In genomic region chr6:136319732-136320131, GRCh38 we compare ENCODE assay signal across 16 cellular contexts. TPM values are rescaled to one million over a fixed set of nuclear protein-coding genes. Genes with fewer than 3 reads are reported as not detected.
DNase-seq lines count a peak whose midpoint lies in the region; ATAC-seq and TF ChIP-seq lines count a peak whose summit lies in the region.
"Had no signal": no experiment of that assay in that cellular context is flagged by ENCODE, and none has a peak within 500 bp of the region (broad histone marks: within the 10 kb centered on the region; RNA-seq: fewer than 3 reads in every experiment).

No MANE protein-coding gene starts in this region.

- no peak overlapping the region for H3K27ac ChIP-seq in H9 (ENCODE audit: insufficient read length, low read depth, low read length)

- no peaks in the 10 kb centered on the region for H3K4me1 ChIP-seq in H9 (ENCODE audit: insufficient read depth, low read length)

- H3K18ac ChIP-seq in H9 (ENCODE audit: insufficient read length, low read depth, low read length), result no peak overlapping the region

- no peak overlapping the region for H2AFZ ChIP-seq in H9 (ENCODE audit: low read length)

- no peak overlapping the region for H4K91ac ChIP-seq in H9 (ENCODE audit: insufficient read length, low read depth, low read length)

- H4K5ac ChIP-seq in H9 (ENCODE audit: insufficient read length, low read depth, low read length), result no peak overlapping the region

- H3K4me2 ChIP-seq in H9 (ENCODE audit: insufficient read depth, insufficient read length, low read length), result no peak overlapping the region

- H2BK20ac ChIP-seq in H9 (ENCODE audit: low read depth, low read length, poor library complexity, severe bottlenecking), result no peak overlapping the region

- no peak overlapping the region for H4K8ac ChIP-seq in H9 (replicated peaks; ENCODE audit: insufficient read length, low read depth, low read length)

- no peak overlapping the region for H2BK5ac ChIP-seq in H9 (ENCODE audit: insufficient read length, low read length)

- no peaks in the 10 kb centered on the region for H3K27me3 ChIP-seq in H9 (ENCODE audit: insufficient read depth, low read length)

- H3K23me2 ChIP-seq in H9 (ENCODE audit: insufficient read length, low read depth, low read length, poor library complexity, severe bottlenecking), result no peaks in the 10 kb centered on the region

- no peaks in the 10 kb centered on the region for H3K9me3 ChIP-seq in H9 (ENCODE audit: control insufficient read depth, low read depth, low read length)

- no peaks in the 10 kb centered on the region for H3K79me2 ChIP-seq in H9 (ENCODE audit: insufficient read depth, low read length)

- no peak overlapping the region for H3K9ac ChIP-seq in H9 (ENCODE audit: extremely low read depth, insufficient read length, low read length)

- H3K4ac ChIP-seq in H9 (ENCODE audit: low read depth, low read length), result no peak overlapping the region

- H3K4me3 ChIP-seq in choroid plexus epithelial cell (ENCODE audit: low read depth, low read length), result no peak overlapping the region

- ATAC-seq in GM21619 (IDR thresholded peaks at IDR 0.05; ENCODE audit: unreplicated experiment) (no peak), HG02571 (IDR thresholded peaks at IDR 0.05; ENCODE audit: unreplicated experiment) (no peak)
- ATAC-seq: HCT116 had no signal

- CTCF ChIA-PET in activated CD4-positive, alpha-beta T cell treated with anti-CD3 and anti-CD28 coated beads, Interleukin-2, amount 10 ng/mL, durations not matched to agents 7 days and 5 days (lab: Charles Lee), result interaction anchor here (0.7 kb wide), 1 partner anchor 433 kb away, joined by 3 read pairs; no protein-coding TSS in a partner anchor

- no peak for TF ChIP-seq CTCF in choroid plexus epithelial cell (conservative IDR thresholded peaks at IDR 0.05; ENCODE audit: low read depth, low read length)
- TF ChIP-seq CTCF in H9 (conservative IDR thresholded peaks at IDR 0.05), result no peak

- H3T11ph ChIP-seq in H9 (ENCODE audit: low read length), result no peak overlapping the region

- H2BK15ac ChIP-seq in H9 (ENCODE audit: low read depth, low read length), result no peak overlapping the region

- H3K4me3 Mint-ChIP-seq in activated CD4-positive, alpha-beta T cell treated with anti-CD3 and anti-CD28 coated beads, Interleukin-2, amount 10 ng/mL, durations not matched to agents 7 days and 5 days, result no peak overlapping the region
- H3K4me3 Mint-ChIP-seq in H9, result no peak overlapping the region
- H3K4me3 Mint-ChIP-seq: B cell; CD4-positive, alpha-beta T cell; IgD-negative memory B cell had no signal

- peaks cover 3% of the 10 kb centered on the region for H3K4me1 Mint-ChIP-seq in activated CD4-positive, alpha-beta T cell treated with anti-CD3 and anti-CD28 coated beads, Interleukin-2, amount 10 ng/mL, durations not matched to agents 7 days and 5 days
- H3K4me1 Mint-ChIP-seq in H9, result peaks cover 4 to 5% of the 10 kb centered on the region in 2 experiments; a peak in 3 of 4 replicates
- H3K4me1 Mint-ChIP-seq: B cell, IgD-negative memory B cell had no signal

- no peaks in the 10 kb centered on the region for H4K20me1 ChIP-seq in H9 (ENCODE audit: control insufficient read depth, insufficient read depth, insufficient read length)

- H3K9me3 Mint-ChIP-seq in activated CD4-positive, alpha-beta T cell treated with anti-CD3 and anti-CD28 coated beads, Interleukin-2, amount 10 ng/mL, durations not matched to agents 7 days and 5 days, result no peaks in the 10 kb centered on the region
- no peaks in the 10 kb centered on the region for H3K9me3 Mint-ChIP-seq in H9
- H3K9me3 Mint-ChIP-seq: CD4-positive, alpha-beta T cell; IgD-negative memory B cell had no signal

- H3K36me3 Mint-ChIP-seq in activated CD4-positive, alpha-beta T cell treated with anti-CD3 and anti-CD28 coated beads, Interleukin-2, amount 10 ng/mL, durations not matched to agents 7 days and 5 days (ENCODE audit: low read depth), result no peaks in the 10 kb centered on the region
- H3K36me3 Mint-ChIP-seq in H9 (ENCODE audit: insufficient read depth in 1 of 3, low read depth in 3 of 3), result no peaks in the 10 kb centered on the region
- H3K36me3 Mint-ChIP-seq: IgD-negative memory B cell had no signal

- H3K23ac ChIP-seq in H9 (ENCODE audit: insufficient read length, low read depth, low read length), result no peak overlapping the region

- no peak overlapping the region for H3K14ac ChIP-seq in H9 (ENCODE audit: insufficient read depth, low read length)

- POLR2A ChIA-PET in activated CD4-positive, alpha-beta T cell treated with anti-CD3 and anti-CD28 coated beads, Interleukin-2, amount 10 ng/mL, durations not matched to agents 7 days and 5 days (lab: Charles Lee), result no interaction called here

- H3K79me1 ChIP-seq in H9 (ENCODE audit: insufficient read depth, low read depth, low read length, poor library complexity, severe bottlenecking), result no peaks in the 10 kb centered on the region

- H2BK12ac ChIP-seq in H9 (ENCODE audit: insufficient read length, low read depth, low read length), result no peak overlapping the region

- no peak for DNase-seq in activated CD4-positive, alpha-beta T cell treated with anti-CD3 and anti-CD28 coated beads, Interleukin-2, amount 10 ng/mL, durations not matched to agents 7 days and 5 days
- no peak for DNase-seq in activated CD4-positive, alpha-beta T cell treated with anti-CD3 and anti-CD28 coated beads for 1 hour
- peak; percentile 13 for DNase-seq in NAMALWA (ENCODE audit: low spot score)
- DNase-seq in choroid plexus epithelial cell (ENCODE audit: low read depth), result peak; percentile 12
- DNase-seq in H9, result no peak
- DNase-seq: C1 segment of cervical spinal cord; Calu3; CD4-positive, alpha-beta T cell; DMS153; DMS79 treated with DMSO at 0.1 percent for 48 hours; EL had no signal

- H3K27ac Mint-ChIP-seq in activated CD4-positive, alpha-beta T cell treated with anti-CD3 and anti-CD28 coated beads, Interleukin-2, amount 10 ng/mL, durations not matched to agents 7 days and 5 days, result peak overlapping the region; percentile 11
- no peak overlapping the region for H3K27ac Mint-ChIP-seq in H9
- H3K27ac Mint-ChIP-seq: B cell; CD4-positive, alpha-beta T cell; IgD-negative memory B cell had no signal

- no peak overlapping the region for H2BK120ac ChIP-seq in H9 (ENCODE audit: low read depth, low read length, poor library complexity, severe bottlenecking)

- no peak overlapping the region for H3K56ac ChIP-seq in H9 (ENCODE audit: insufficient read length, low read depth, low read length)

- peaks cover 3% of the 10 kb centered on the region for H3K27me3 Mint-ChIP-seq in activated CD4-positive, alpha-beta T cell treated with anti-CD3 and anti-CD28 coated beads, Interleukin-2, amount 10 ng/mL, durations not matched to agents 7 days and 5 days
- no peaks in the 10 kb centered on the region for H3K27me3 Mint-ChIP-seq in H9 (ENCODE audit: low read depth)
- H3K27me3 Mint-ChIP-seq: CD4-positive, alpha-beta T cell; IgD-negative memory B cell had no signal

- H2AK5ac ChIP-seq in H9 (ENCODE audit: insufficient read length, low read length), result no peak overlapping the region

RNA-seq across cellular contexts. Expression of gene BCLAF1, which starts 30.1 kb away (rescaled TPM):
- 100 to 1,000 TPM; 147 to 164 TPM for total RNA-seq in activated CD4-positive, alpha-beta T cell treated with anti-CD3 and anti-CD28 coated beads, Interleukin-2, amount 10 ng/mL, durations not matched to agents 7 days and 5 days
- 250 and 257 TPM in 2 replicates for total RNA-seq in H9 (2021)

Comparison
In these comparisons a context has a peak if more than half of its experiments do, and no peak if none do; other contexts are left out.
1. DNase-seq: peak in NAMALWA (single experiment) and choroid plexus epithelial cell (single experiment); none in activated CD4-positive, alpha-beta T cell treated with anti-CD3 and anti-CD28 coated beads, Interleukin-2, amount 10 ng/mL, durations not matched to agents 7 days and 5 days (single experiment), activated CD4-positive, alpha-beta T cell treated with anti-CD3 and anti-CD28 coated beads for 1 hour (single experiment) and H9 (single experiment).